In the genomic region with DNA sequence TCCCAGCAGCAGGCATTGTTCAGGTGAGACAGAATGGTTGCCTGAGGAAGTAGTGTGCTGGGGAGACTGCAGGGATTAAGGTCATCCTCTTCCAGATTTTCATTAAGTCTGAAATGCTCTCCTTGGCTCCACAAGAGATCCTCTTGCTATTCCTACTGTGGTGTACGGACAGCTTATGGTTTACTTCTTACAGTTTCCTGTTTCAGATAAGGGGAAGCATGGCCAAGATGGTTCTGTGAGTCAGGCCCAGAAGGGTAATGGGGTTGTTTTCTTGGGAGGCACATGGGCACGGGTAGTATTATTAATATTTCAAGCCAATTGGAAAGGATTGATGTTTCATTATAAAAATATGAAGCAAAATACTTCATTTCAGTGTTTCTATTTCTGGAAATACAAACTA, we compare ENCODE assay signal across 14 cellular contexts. TPM values are rescaled to one million over a fixed set of nuclear protein-coding genes. Genes with fewer than 3 reads are reported as not detected.
DNase-seq lines count a peak whose midpoint lies in the region; ATAC-seq, FAIRE-seq and TF ChIP-seq lines count a peak whose summit lies in the region.
"Had no signal": no experiment of that assay in that cellular context is flagged by ENCODE, and none has a peak within 500 bp of the region (broad histone marks: within the 10 kb centered on the region; RNA-seq: fewer than 3 reads in every experiment).

No MANE protein-coding gene starts in this region.

- peaks cover 7% of the 10 kb centered on the region for H3K4me1 Mint-ChIP-seq in activated B cell treated with CpG ODN at 0.5 μM for 24 hours

- TF ChIP-seq CTCF in activated B cell treated with CpG ODN at 0.5 μM for 24 hours (IDR thresholded peaks at IDR 0.05) (no peak), spleen (IDR thresholded peaks at IDR 0.05 in 8 of 11, conservative IDR thresholded peaks at IDR 0.05 in 3 of 11) (no peak)

- peak; percentile 81 for FAIRE-seq in GM12891 (lab: Jason Lieb, UNC)

- CTCF ChIA-PET in activated B cell treated with CpG ODN at 0.5 μM for 24 hours (lab: Charles Lee) = interaction anchor here (0.9 to 5.5 kb wide), 8 partner anchors 13 to 135 kb away, joined by 3 to 69 read pairs (median 7); a partner anchor contains a TSS

- H3K27ac Mint-ChIP-seq in activated B cell treated with CpG ODN at 0.5 μM for 24 hours = peak overlapping the region; percentile 61
- H3K27ac Mint-ChIP-seq: GM23338 had no signal

- no peak overlapping the region for H3K4me3 Mint-ChIP-seq in activated B cell treated with CpG ODN at 0.5 μM for 24 hours
- H3K4me3 Mint-ChIP-seq: GM23338 had no signal

- no peak for TF ChIP-seq POLR2A in GM12891 (IDR thresholded peaks at IDR 0.05; ENCODE audit: low read depth, low read length)
- TF ChIP-seq POLR2A in spleen (IDR thresholded peaks at IDR 0.05) = no peak

- ATAC-seq in activated B cell treated with CpG ODN at 0.5 μM for 24 hours (ENCODE audit: low read depth) (no peak), right cardiac atrium (peak in 1 of 2 donors; percentile 24), HG03196 (IDR thresholded peaks at IDR 0.05; ENCODE audit: unreplicated experiment) (no peak), GM21528 (IDR thresholded peaks at IDR 0.05; ENCODE audit: low FRiP score, unreplicated experiment) (no peak)
- ATAC-seq in activated CD4-positive, CD25-positive, alpha-beta regulatory T cell treated with anti-CD3 and anti-CD28 coated beads, Interleukin-2, amount 50 U/mL, for 24 hours = no peak
- ATAC-seq: naive thymus-derived CD8-positive, alpha-beta T cell had no signal

- DNase-seq in GM12891 (ENCODE audit: insufficient read length, low spot score) (no peak), activated B cell treated with CpG ODN at 0.5 μM for 24 hours (no peak), right cardiac atrium (no peak), spleen (no peak)
- DNase-seq in stimulated activated naive CD4-positive, alpha-beta T cell treated with Interleukin-2 at 50 U/mL for 16 hours (lab: John Stamatoyannopoulos, UW) = no peak
- DNase-seq: cerebellar nuclear complex; DMS 273 treated with DMSO at 0.1 percent for 48 hours; naive thymus-derived CD8-positive, alpha-beta T cell; NCI-H510A treated with DMSO at 0.1 percent for 48 hours had no signal

- H3K4me1 ChIP-seq in right cardiac atrium (ENCODE audit: control insufficient read depth, insufficient read depth, low read length) (peaks cover 4% of the 10 kb centered on the region), spleen (peaks cover 4 to 34% (median 16%) of the 10 kb centered on the region in 6 donors)

- H3K36me3 ChIP-seq in spleen = peaks cover 0 to 11% (median 0%) of the 10 kb centered on the region in 6 donors

- H3K27me3 Mint-ChIP-seq in activated B cell treated with CpG ODN at 0.5 μM for 24 hours = no peaks in the 10 kb centered on the region
- H3K27me3 Mint-ChIP-seq: naive thymus-derived CD8-positive, alpha-beta T cell had no signal

- H3K36me3 Mint-ChIP-seq in activated B cell treated with CpG ODN at 0.5 μM for 24 hours (ENCODE audit: low read depth) = no peaks in the 10 kb centered on the region
- H3K36me3 Mint-ChIP-seq: naive thymus-derived CD8-positive, alpha-beta T cell had no signal

- 36% methylated on average over 2 of the region's 2 CpGs for WGBS in right cardiac atrium
- 29 to 42% (median 36%) methylated on average over 2 of the region's 2 CpGs for WGBS in spleen, 5 donors

- peak overlapping the region; percentile 9 for H3K27ac ChIP-seq in right cardiac atrium (ENCODE audit: low read length)
- peak overlapping the region in 5 of 8 donors; percentile 29 to 59 (median 53) for H3K27ac ChIP-seq in spleen
- H3K27ac ChIP-seq: hepatocyte had no signal

- no peak overlapping the region for H3K4me3 ChIP-seq in right cardiac atrium (ENCODE audit: low read length)
- H3K4me3 ChIP-seq in spleen = no peak overlapping the region
- H3K4me3 ChIP-seq: GM23338, hepatocyte had no signal

- H3K9me3 Mint-ChIP-seq in activated B cell treated with CpG ODN at 0.5 μM for 24 hours = no peaks in the 10 kb centered on the region
- H3K9me3 Mint-ChIP-seq: naive thymus-derived CD8-positive, alpha-beta T cell had no signal

- H3K9me3 ChIP-seq in right cardiac atrium (ENCODE audit: control insufficient read depth, low read length) (no peaks in the 10 kb centered on the region), spleen (no peaks in the 10 kb centered on the region)

- intact Hi-C loops in activated B cell treated with CpG ODN at 0.5 μM for 24 hours (cut with micrococcal nuclease) = loop anchor here (1.0 to 10.0 kb wide), 3 partner anchors 183 to 825 kb away; a partner anchor contains a TSS
- intact Hi-C loops in right cardiac atrium (cut with DNase I) = loop anchor here (2.0 to 10.0 kb wide), 4 partner anchors 65 to 565 kb away; no protein-coding TSS in a partner anchor
- intact Hi-C loops in spleen (cut with DNase I; ENCODE audit: low total_unique reads) = loop anchor here (10.0 kb wide), 2 partner anchors 115 to 565 kb away; no protein-coding TSS in a partner anchor

- POLR2A ChIA-PET in activated B cell treated with CpG ODN at 0.5 μM for 24 hours (lab: Charles Lee) = interaction anchor here (0.6 kb wide), 1 partner anchor 883 kb away, joined by 3 read pairs; no protein-coding TSS in a partner anchor

- H3K27me3 ChIP-seq in right cardiac atrium (ENCODE audit: control insufficient read depth, insufficient read depth) (no peaks in the 10 kb centered on the region), spleen (replicated peaks in 1 of 7) (no peaks in the 10 kb centered on the region)
- H3K27me3 ChIP-seq: hepatocyte had no signal

TF ChIP-seq in GM12891, 5 proteins besides CTCF, POLR2A, EP300 and RAD21:
- no peak for TF ChIP-seq POLR2AphosphoS5 (IDR thresholded peaks at IDR 0.05; ENCODE audit: low read depth, low read length)
- TF ChIP-seq SPI1 (IDR thresholded peaks at IDR 0.05; ENCODE audit: low read depth, low read length) = no peak
- no peak for TF ChIP-seq PAX5 (IDR thresholded peaks at IDR 0.05; ENCODE audit: insufficient read depth, low read length, severe bottlenecking)
- TF ChIP-seq POU2F2 (IDR thresholded peaks at IDR 0.05; ENCODE audit: low read depth, low read length) = no peak
- no peak for TF ChIP-seq TAF1 (IDR thresholded peaks at IDR 0.05; ENCODE audit: low read depth, low read length)
TF ChIP-seq in GM12891: peak in this region for 0.

RNA-seq across cellular contexts. Expression of a gene that starts 42.9 kb away (rescaled TPM):
- 172 TPM for polyA plus RNA-seq in GM12891 (2012; ENCODE audit: low read depth, missing spikeins)
- total RNA-seq in activated B cell treated with CpG ODN at 0.5 μM for 24 hours (55.4 and 60.2 TPM in 2 replicates), right cardiac atrium (10 to 100 TPM; 70.2 to 85.2 (median 79.4) TPM), spleen (100 to 1,000 TPM in 2 of 7 donors, 10 to 100 TPM in 5; 59.3 to 130 (median 68.7) TPM)
- polyA plus RNA-seq in right cardiac atrium (192 TPM), spleen (100 to 1,000 TPM in 2 of 3 donors, 10 to 100 TPM in 1; 85.2 to 149 (median 108) TPM)

RNA-seq across cellular contexts. Expression of a gene that starts 48.5 kb away (rescaled TPM):
- 6.8 TPM for polyA plus RNA-seq in GM12891 (2012; ENCODE audit: low read depth, missing spikeins)
- total RNA-seq in activated B cell treated with CpG ODN at 0.5 μM for 24 hours (3.3 and 5.0 TPM in 2 replicates), right cardiac atrium (100 to 1,000 TPM in 3 of 4 donors, 10 to 100 TPM in 1; 84.7 to 115 (median 104) TPM), spleen (10 to 100 TPM; 33.2 to 71.1 (median 43.5) TPM)
- polyA plus RNA-seq in right cardiac atrium (32.7 TPM), spleen (1 to 10 TPM; 4.5 to 9.0 (median 5.2) TPM)
